25 cellular contexts compared by ENCODE assay signal in genomic region chr3:30114918-30115317, GRCh38.
"Had no signal": no experiment of that assay in that cellular context is flagged by ENCODE, and none has a peak within 500 bp of the region (broad histone marks: within the 10 kb centered on the region; RNA-seq: fewer than 3 reads in every experiment).

No MANE protein-coding gene starts in this region.

- H3K27me3 ChIP-seq: adrenal gland, breast epithelium, SJSA1 had no signal

- H3K27me3 Mint-ChIP-seq: activated naive CD8-positive, alpha-beta T cell treated with anti-CD3 and anti-CD28 coated beads for 36 hours had no signal

- H3K4me1 ChIP-seq: adrenal gland, breast epithelium, SJSA1 had no signal

- H3K36me3 ChIP-seq: adrenal gland, breast epithelium, SJSA1 had no signal

- H3K27ac ChIP-seq: adrenal gland, breast epithelium, SJSA1 had no signal

- H3K9me3 Mint-ChIP-seq: activated CD8-positive, alpha-beta T cell treated with anti-CD3 and anti-CD28 coated beads for 36 hours; activated naive CD4-positive, alpha-beta T cell treated with anti-CD3 and anti-CD28 coated beads, Interleukin-2, amount 10 ng/mL, durations not matched to agents 7 days and 5 days; activated naive CD8-positive, alpha-beta T cell treated with anti-CD3 and anti-CD28 coated beads for 36 hours; activated T-cell treated with anti-CD3 and anti-CD28 coated beads, Interleukin-2, amount 50 U/mL, for 72 hours; activated T-helper 2 cell treated with anti-CD3 and anti-CD28 coated beads, Interferon-gamma antibody, Interleukin-2, Interleukin-4, amounts not matched to agents 10 μg/mL and 5 μg/mL and 100 μg/mL, durations not matched to agents 14 hours and 24 hours and 36 hours had no signal

- H3K36me3 Mint-ChIP-seq: activated naive CD4-positive, alpha-beta T cell treated with anti-CD3 and anti-CD28 coated beads, Interleukin-2, amount 10 ng/mL, durations not matched to agents 7 days and 5 days; activated naive CD8-positive, alpha-beta T cell treated with anti-CD3 and anti-CD28 coated beads for 36 hours had no signal

- H3K27ac Mint-ChIP-seq: activated CD8-positive, alpha-beta T cell treated with anti-CD3 and anti-CD28 coated beads for 36 hours; activated naive CD4-positive, alpha-beta T cell treated with anti-CD3 and anti-CD28 coated beads, Interleukin-2, amount 10 ng/mL, durations not matched to agents 7 days and 5 days; activated naive CD8-positive, alpha-beta T cell treated with anti-CD3 and anti-CD28 coated beads for 36 hours; activated T-cell treated with anti-CD3 and anti-CD28 coated beads, Interleukin-2, amount 50 U/mL, for 72 hours; activated T-helper 2 cell treated with anti-CD3 and anti-CD28 coated beads, Interferon-gamma antibody, Interleukin-2, Interleukin-4, amounts not matched to agents 10 μg/mL and 5 μg/mL and 100 μg/mL, durations not matched to agents 14 hours and 24 hours and 36 hours had no signal

- H3K4me3 Mint-ChIP-seq: activated CD8-positive, alpha-beta T cell treated with anti-CD3 and anti-CD28 coated beads for 36 hours; activated naive CD4-positive, alpha-beta T cell treated with anti-CD3 and anti-CD28 coated beads, Interleukin-2, amount 10 ng/mL, durations not matched to agents 7 days and 5 days; activated naive CD8-positive, alpha-beta T cell treated with anti-CD3 and anti-CD28 coated beads for 36 hours; activated T-cell treated with anti-CD3 and anti-CD28 coated beads, Interleukin-2, amount 50 U/mL, for 72 hours had no signal

- DNase-seq: activated CD4-positive, alpha-beta T cell treated with anti-CD3 and anti-CD28 coated beads for 4 hours; activated CD8-positive, alpha-beta memory T cell treated with anti-CD3 and anti-CD28 coated beads, Interleukin-2, amount 50 U/mL, for 4 hours; activated CD8-positive, alpha-beta T cell treated with anti-CD3 and anti-CD28 coated beads for 36 hours; activated gamma-delta T cell treated with Interleukin-2 at 50 U/mL for 16 hours; activated naive CD4-positive, alpha-beta T cell treated with anti-CD3 and anti-CD28 coated beads, Interleukin-2, amount 10 ng/mL, durations not matched to agents 7 days and 5 days; activated naive CD8-positive, alpha-beta T cell treated with anti-CD3 and anti-CD28 coated beads for 36 hours; activated T-cell treated with anti-CD3 and anti-CD28 coated beads, Interleukin-2, amount 50 U/mL, for 72 hours; adrenal gland; anterior cingulate cortex; central memory CD4-positive, alpha-beta T cell; Karpas-422; NCI-H1048; NCI-H1436 treated with DMSO at 0.1 percent for 48 hours; NCI-H1930; NCI-H524; NCI-H748 treated with DMSO at 0.1 percent for 48 hours; RPMI8226; SW 1271 had no signal

- H3K9me3 ChIP-seq: breast epithelium, SJSA1 had no signal

- H3K4me3 ChIP-seq: adrenal gland, breast epithelium, K562, SJSA1 had no signal

- ATAC-seq: activated CD4-positive, CD25-positive, alpha-beta regulatory T cell treated with anti-CD3 and anti-CD28 coated beads, Interleukin-2, amount 50 U/mL, for 24 hours; activated CD8-positive, alpha-beta T cell treated with anti-CD3 and anti-CD28 coated beads for 36 hours; activated T-cell treated with anti-CD3 and anti-CD28 coated beads, Interleukin-2, amount 50 U/mL, for 72 hours; K562; Panc1; SK-N-SH treated with all-trans-retinoic acid at 6 μM for 48 hours had no signal
